2 cellular contexts compared by ENCODE assay signal in the genomic region with DNA sequence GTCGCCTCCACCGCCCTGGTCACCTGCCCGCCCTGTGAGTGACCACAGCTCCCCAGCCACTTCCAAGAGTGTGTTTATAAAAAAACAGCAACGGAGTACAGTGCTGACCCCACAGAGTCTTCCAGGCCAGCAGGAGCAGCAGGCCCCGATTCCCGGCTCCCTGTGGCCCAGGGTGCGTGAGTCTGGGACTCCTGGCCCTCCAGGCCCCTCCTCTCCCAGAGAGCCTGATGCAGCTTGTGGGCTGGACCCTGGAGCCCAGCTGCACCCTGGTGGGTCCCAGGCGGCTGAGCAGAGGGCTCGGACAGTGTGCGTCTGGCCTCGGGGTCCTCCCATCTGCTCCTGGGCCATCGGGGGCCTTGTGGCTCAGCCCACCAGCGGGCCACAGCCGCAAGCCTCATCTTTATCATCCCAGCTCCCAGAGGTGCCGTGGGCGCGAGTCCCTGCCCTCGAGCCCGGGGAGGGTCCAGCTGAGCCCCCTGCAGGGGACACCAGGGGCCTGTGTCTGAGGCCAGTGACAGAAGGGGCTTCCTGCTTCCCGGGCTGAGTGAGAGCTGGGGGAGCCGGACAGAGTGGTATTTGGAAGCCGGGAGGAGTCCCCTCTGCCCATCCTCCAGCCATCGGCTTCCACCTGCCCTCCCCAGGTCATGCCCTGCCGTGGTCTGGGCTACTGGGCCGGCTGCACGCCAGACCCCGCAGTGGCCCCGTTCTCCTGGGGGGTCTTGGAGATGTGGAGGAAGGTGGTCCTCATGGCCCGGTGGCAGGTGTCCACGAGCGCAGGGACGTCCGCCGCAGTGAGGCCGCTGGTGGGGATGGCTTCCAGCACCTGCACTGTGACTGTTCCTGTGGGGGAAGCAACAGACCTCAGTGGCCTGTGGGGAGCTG.
TF ChIP-seq lines count a peak whose summit lies in the region.

No MANE protein-coding gene starts in this region.

TF ChIP-seq in HEK293, 187 proteins besides CTCF, POLR2A, EP300 and RAD21 (continued from another document):
- TF ChIP-seq, protein P1, sequence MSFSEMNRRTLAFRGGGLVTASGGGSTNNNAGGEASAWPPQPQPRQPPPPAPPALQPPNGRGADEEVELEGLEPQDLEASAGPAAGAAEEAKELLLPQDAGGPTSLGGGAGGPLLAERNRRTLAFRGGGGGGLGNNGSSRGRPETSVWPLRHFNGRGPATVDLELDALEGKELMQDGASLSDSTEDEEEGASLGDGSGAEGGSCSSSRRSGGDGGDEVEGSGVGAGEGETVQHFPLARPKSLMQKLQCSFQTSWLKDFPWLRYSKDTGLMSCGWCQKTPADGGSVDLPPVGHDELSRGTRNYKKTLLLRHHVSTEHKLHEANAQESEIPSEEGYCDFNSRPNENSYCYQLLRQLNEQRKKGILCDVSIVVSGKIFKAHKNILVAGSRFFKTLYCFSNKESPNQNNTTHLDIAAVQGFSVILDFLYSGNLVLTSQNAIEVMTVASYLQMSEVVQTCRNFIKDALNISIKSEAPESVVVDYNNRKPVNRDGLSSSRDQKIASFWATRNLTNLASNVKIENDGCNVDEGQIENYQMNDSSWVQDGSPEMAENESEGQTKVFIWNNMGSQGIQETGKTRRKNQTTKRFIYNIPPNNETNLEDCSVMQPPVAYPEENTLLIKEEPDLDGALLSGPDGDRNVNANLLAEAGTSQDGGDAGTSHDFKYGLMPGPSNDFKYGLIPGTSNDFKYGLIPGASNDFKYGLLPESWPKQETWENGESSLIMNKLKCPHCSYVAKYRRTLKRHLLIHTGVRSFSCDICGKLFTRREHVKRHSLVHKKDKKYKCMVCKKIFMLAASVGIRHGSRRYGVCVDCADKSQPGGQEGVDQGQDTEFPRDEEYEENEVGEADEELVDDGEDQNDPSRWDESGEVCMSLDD (tag by site-specific recombination; IDR thresholded peaks at IDR 0.05): no peak
- TF ChIP-seq ZNF529 (tag by site-specific recombination; IDR thresholded peaks at IDR 0.05; ENCODE audit: insufficient replicate concordance) (no peak), KLF7 (tag by site-specific recombination; IDR thresholded peaks at IDR 0.05; ENCODE audit: borderline replicate concordance) (no peak), ZNF10 (tag by site-specific recombination; IDR thresholded peaks at IDR 0.05) (no peak), PRDM1 (tag by site-specific recombination; IDR thresholded peaks at IDR 0.05) (no peak), ZBTB20 (tag by site-specific recombination; IDR thresholded peaks at IDR 0.05) (no peak), ZNF239 (tag by site-specific recombination; IDR thresholded peaks at IDR 0.05) (no peak), ZBTB48 (tag by site-specific recombination; IDR thresholded peaks at IDR 0.05) (no peak), ZNF248 (tag by site-specific recombination; IDR thresholded peaks at IDR 0.05) (no peak), ZNF600 (tag by site-specific recombination; IDR thresholded peaks at IDR 0.05) (peak; percentile 82), ZNF707 (tag by site-specific recombination; IDR thresholded peaks at IDR 0.05) (no peak), ZFP69B (tag by site-specific recombination; IDR thresholded peaks at IDR 0.05) (0 out of 2 replicates have a peak, but pooled peaks have one; percentile 47)
- TF ChIP-seq, protein P2, sequence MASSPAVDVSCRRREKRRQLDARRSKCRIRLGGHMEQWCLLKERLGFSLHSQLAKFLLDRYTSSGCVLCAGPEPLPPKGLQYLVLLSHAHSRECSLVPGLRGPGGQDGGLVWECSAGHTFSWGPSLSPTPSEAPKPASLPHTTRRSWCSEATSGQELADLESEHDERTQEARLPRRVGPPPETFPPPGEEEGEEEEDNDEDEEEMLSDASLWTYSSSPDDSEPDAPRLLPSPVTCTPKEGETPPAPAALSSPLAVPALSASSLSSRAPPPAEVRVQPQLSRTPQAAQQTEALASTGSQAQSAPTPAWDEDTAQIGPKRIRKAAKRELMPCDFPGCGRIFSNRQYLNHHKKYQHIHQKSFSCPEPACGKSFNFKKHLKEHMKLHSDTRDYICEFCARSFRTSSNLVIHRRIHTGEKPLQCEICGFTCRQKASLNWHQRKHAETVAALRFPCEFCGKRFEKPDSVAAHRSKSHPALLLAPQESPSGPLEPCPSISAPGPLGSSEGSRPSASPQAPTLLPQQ (tag by site-specific recombination; IDR thresholded peaks at IDR 0.05): peak; percentile 58

TF ChIP-seq in K562, 482 proteins besides CTCF, POLR2A, EP300 and RAD21 (continued from another document and continues in another):
- TF ChIP-seq, protein P3, sequence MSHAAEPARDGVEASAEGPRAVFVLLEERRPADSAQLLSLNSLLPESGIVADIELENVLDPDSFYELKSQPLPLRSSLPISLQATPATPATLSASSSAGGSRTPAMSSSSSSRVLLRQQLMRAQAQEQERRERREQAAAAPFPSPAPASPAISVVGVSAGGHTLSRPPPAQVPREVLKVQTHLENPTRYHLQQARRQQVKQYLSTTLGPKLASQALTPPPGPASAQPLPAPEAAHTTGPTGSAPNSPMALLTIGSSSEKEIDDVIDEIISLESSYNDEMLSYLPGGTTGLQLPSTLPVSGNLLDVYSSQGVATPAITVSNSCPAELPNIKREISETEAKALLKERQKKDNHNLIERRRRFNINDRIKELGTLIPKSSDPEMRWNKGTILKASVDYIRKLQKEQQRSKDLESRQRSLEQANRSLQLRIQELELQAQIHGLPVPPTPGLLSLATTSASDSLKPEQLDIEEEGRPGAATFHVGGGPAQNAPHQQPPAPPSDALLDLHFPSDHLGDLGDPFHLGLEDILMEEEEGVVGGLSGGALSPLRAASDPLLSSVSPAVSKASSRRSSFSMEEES (CRISPR knock-in tag; IDR thresholded peaks at IDR 0.05): peak; percentile 41
- TF ChIP-seq, protein P4, sequence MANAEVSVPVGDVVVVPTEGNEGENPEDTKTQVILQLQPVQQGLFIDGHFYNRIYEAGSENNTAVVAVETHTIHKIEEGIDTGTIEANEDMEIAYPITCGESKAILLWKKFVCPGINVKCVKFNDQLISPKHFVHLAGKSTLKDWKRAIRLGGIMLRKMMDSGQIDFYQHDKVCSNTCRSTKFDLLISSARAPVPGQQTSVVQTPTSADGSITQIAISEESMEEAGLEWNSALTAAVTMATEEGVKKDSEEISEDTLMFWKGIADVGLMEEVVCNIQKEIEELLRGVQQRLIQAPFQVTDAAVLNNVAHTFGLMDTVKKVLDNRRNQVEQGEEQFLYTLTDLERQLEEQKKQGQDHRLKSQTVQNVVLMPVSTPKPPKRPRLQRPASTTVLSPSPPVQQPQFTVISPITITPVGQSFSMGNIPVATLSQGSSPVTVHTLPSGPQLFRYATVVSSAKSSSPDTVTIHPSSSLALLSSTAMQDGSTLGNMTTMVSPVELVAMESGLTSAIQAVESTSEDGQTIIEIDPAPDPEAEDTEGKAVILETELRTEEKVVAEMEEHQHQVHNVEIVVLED (CRISPR knock-in tag; IDR thresholded peaks at IDR 0.05): no peak
- TF ChIP-seq MYC (IDR thresholded peaks at IDR 0.05; ENCODE audit: low read depth, low read length): no peak
- peak; percentile 37; the same call in 1 of the 2 replicates for TF ChIP-seq MYC (CRISPR knock-in tag; IDR thresholded peaks at IDR 0.05; ENCODE audit: borderline replicate concordance, low read depth)
- no peak for TF ChIP-seq YBX1 (IDR thresholded peaks at IDR 0.05)
- 0 out of 2 replicates have a peak, but pooled peaks have one; percentile 50 for TF ChIP-seq ZFPM2 (CRISPR knock-in tag; IDR thresholded peaks at IDR 0.05)
- peak in 1 of 2 experiments; percentile 33; a peak in 2 of 4 replicates for TF ChIP-seq NRF1 (conservative IDR thresholded peaks at IDR 0.05 in 1 of 2, IDR thresholded peaks at IDR 0.05 in 1 of 2)
- TF ChIP-seq PTRF (tag; IDR thresholded peaks at IDR 0.05): no peak
- TF ChIP-seq, protein P5, sequence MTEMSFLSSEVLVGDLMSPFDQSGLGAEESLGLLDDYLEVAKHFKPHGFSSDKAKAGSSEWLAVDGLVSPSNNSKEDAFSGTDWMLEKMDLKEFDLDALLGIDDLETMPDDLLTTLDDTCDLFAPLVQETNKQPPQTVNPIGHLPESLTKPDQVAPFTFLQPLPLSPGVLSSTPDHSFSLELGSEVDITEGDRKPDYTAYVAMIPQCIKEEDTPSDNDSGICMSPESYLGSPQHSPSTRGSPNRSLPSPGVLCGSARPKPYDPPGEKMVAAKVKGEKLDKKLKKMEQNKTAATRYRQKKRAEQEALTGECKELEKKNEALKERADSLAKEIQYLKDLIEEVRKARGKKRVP (CRISPR knock-in tag; IDR thresholded peaks at IDR 0.05): peak; percentile 53
- 0 out of 2 replicates have a peak, but pooled peaks have one; percentile 5 for TF ChIP-seq RHOXF2B (CRISPR knock-in tag; conservative IDR thresholded peaks at IDR 0.05)
- TF ChIP-seq, protein P6, sequence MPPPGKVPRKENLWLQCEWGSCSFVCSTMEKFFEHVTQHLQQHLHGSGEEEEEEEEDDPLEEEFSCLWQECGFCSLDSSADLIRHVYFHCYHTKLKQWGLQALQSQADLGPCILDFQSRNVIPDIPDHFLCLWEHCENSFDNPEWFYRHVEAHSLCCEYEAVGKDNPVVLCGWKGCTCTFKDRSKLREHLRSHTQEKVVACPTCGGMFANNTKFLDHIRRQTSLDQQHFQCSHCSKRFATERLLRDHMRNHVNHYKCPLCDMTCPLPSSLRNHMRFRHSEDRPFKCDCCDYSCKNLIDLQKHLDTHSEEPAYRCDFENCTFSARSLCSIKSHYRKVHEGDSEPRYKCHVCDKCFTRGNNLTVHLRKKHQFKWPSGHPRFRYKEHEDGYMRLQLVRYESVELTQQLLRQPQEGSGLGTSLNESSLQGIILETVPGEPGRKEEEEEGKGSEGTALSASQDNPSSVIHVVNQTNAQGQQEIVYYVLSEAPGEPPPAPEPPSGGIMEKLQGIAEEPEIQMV (tag; conservative IDR thresholded peaks at IDR 0.05; ENCODE audit: low read depth): no peak
- no peak for TF ChIP-seq PHTF2 (CRISPR knock-in tag; IDR thresholded peaks at IDR 0.05)
- no peak for TF ChIP-seq ZNF12 (CRISPR knock-in tag; IDR thresholded peaks at IDR 0.05)
- TF ChIP-seq, protein P7, sequence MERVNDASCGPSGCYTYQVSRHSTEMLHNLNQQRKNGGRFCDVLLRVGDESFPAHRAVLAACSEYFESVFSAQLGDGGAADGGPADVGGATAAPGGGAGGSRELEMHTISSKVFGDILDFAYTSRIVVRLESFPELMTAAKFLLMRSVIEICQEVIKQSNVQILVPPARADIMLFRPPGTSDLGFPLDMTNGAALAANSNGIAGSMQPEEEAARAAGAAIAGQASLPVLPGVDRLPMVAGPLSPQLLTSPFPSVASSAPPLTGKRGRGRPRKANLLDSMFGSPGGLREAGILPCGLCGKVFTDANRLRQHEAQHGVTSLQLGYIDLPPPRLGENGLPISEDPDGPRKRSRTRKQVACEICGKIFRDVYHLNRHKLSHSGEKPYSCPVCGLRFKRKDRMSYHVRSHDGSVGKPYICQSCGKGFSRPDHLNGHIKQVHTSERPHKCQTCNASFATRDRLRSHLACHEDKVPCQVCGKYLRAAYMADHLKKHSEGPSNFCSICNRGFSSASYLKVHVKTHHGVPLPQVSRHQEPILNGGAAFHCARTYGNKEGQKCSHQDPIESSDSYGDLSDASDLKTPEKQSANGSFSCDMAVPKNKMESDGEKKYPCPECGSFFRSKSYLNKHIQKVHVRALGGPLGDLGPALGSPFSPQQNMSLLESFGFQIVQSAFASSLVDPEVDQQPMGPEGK (CRISPR knock-in tag; IDR thresholded peaks at IDR 0.05; ENCODE audit: borderline replicate concordance): peak; percentile 71
- TF ChIP-seq PRPF4 (IDR thresholded peaks at IDR 0.05; ENCODE audit: insufficient read depth, low read depth, low read length, poor library complexity, severe bottlenecking): peak; percentile 55
- peak; percentile 19 to 28; a peak in 1 of 4 replicates for TF ChIP-seq TEAD1 (CRISPR knock-in tag; IDR thresholded peaks at IDR 0.05)
- TF ChIP-seq HNRNPLL (IDR thresholded peaks at IDR 0.05; ENCODE audit: low read depth, low read length, poor library complexity, severe bottlenecking): peak; percentile 40
- TF ChIP-seq, protein P8, sequence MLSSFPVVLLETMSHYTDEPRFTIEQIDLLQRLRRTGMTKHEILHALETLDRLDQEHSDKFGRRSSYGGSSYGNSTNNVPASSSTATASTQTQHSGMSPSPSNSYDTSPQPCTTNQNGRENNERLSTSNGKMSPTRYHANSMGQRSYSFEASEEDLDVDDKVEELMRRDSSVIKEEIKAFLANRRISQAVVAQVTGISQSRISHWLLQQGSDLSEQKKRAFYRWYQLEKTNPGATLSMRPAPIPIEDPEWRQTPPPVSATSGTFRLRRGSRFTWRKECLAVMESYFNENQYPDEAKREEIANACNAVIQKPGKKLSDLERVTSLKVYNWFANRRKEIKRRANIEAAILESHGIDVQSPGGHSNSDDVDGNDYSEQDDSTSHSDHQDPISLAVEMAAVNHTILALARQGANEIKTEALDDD (IDR thresholded peaks at IDR 0.05): no peak
- TF ChIP-seq, protein P9, sequence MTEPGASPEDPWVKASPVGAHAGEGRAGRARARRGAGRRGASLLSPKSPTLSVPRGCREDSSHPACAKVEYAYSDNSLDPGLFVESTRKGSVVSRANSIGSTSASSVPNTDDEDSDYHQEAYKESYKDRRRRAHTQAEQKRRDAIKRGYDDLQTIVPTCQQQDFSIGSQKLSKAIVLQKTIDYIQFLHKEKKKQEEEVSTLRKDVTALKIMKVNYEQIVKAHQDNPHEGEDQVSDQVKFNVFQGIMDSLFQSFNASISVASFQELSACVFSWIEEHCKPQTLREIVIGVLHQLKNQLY (CRISPR knock-in tag; conservative IDR thresholded peaks at IDR 0.05): 0 out of 4 replicates have a peak, but pooled peaks of 1 of the 2 experiments have one; percentile 42
- TF ChIP-seq, protein P10, sequence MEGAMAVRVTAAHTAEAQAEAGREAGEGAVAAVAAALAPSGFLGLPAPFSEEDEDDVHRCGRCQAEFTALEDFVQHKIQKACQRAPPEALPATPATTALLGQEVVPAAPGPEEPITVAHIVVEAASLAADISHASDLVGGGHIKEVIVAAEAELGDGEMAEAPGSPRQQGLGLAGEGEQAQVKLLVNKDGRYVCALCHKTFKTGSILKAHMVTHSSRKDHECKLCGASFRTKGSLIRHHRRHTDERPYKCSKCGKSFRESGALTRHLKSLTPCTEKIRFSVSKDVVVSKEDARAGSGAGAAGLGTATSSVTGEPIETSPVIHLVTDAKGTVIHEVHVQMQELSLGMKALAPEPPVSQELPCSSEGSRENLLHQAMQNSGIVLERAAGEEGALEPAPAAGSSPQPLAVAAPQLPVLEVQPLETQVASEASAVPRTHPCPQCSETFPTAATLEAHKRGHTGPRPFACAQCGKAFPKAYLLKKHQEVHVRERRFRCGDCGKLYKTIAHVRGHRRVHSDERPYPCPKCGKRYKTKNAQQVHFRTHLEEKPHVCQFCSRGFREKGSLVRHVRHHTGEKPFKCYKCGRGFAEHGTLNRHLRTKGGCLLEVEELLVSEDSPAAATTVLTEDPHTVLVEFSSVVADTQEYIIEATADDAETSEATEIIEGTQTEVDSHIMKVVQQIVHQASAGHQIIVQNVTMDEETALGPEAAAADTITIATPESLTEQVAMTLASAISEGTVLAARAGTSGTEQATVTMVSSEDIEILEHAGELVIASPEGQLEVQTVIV (CRISPR knock-in tag; IDR thresholded peaks at IDR 0.05; ENCODE audit: borderline replicate concordance): peak; percentile 70; the same call in 1 of the 2 replicates
- TF ChIP-seq MBD2 (IDR thresholded peaks at IDR 0.05; ENCODE audit: borderline replicate concordance, low read depth): peak; percentile 54
- TF ChIP-seq POLR2B (IDR thresholded peaks at IDR 0.05; ENCODE audit: low read depth, partially characterized antibody): peak; percentile 87
- TF ChIP-seq CBX1 (IDR thresholded peaks at IDR 0.05; ENCODE audit: low read depth): peak; percentile 13; the same call in 1 of the 2 replicates
- no peak for TF ChIP-seq ZNF699 (CRISPR knock-in tag; IDR thresholded peaks at IDR 0.05; ENCODE audit: insufficient replicate concordance)
- peak; percentile 98 for TF ChIP-seq FIP1L1 (IDR thresholded peaks at IDR 0.05; ENCODE audit: low read depth, low read length, poor library complexity, severe bottlenecking)
- TF ChIP-seq ZNF584 (CRISPR knock-in tag; IDR thresholded peaks at IDR 0.05; ENCODE audit: low read depth): no peak
- TF ChIP-seq, protein P11, sequence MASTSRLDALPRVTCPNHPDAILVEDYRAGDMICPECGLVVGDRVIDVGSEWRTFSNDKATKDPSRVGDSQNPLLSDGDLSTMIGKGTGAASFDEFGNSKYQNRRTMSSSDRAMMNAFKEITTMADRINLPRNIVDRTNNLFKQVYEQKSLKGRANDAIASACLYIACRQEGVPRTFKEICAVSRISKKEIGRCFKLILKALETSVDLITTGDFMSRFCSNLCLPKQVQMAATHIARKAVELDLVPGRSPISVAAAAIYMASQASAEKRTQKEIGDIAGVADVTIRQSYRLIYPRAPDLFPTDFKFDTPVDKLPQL (IDR thresholded peaks at IDR 0.05; ENCODE audit: extremely low read depth, insufficient read length): no peak
